7 cellular contexts compared by ENCODE assay signal in genomic region chr6:30883743-30884520, GRCh38. TPM values are rescaled to one million over a fixed set of nuclear protein-coding genes. Genes with fewer than 3 reads are reported as not detected.
A peak's percentile ranks its signal among the peaks of the same experiment; 100 is the strongest.
DNase-seq lines count a peak whose midpoint lies in the region; ATAC-seq, FAIRE-seq and TF ChIP-seq lines count a peak whose summit lies in the region.

DDR1 (plus strand) TSS chr6:30884519; CDS start chr6:30888730, 4,211 bp downstream.

- ATAC-seq in activated CD4-positive, alpha-beta T cell treated with anti-CD3 and anti-CD28 coated beads for 36 hours = peak; percentile 68

- intact Hi-C loops in activated CD4-positive, alpha-beta T cell treated with anti-CD3 and anti-CD28 coated beads for 36 hours (cut with DNase I, micrococcal nuclease) = loop anchor here in 1 of 2 experiments (2.0 kb wide), 1 partner anchor 55 kb away; no protein-coding TSS in a partner anchor

- TF ChIP-seq POLR2A in GM12892 (IDR thresholded peaks at IDR 0.05; ENCODE audit: low read depth, low read length) = no peak

- CTCF ChIA-PET in activated CD4-positive, alpha-beta T cell treated with anti-CD3 and anti-CD28 coated beads for 36 hours (lab: Charles Lee) = interaction anchor here (0.9 to 2.3 kb wide), 4 partner anchors 56 to 153 kb away, joined by 3 to 10 read pairs (median 6); no protein-coding TSS in a partner anchor

- POLR2A ChIA-PET in activated CD4-positive, alpha-beta T cell treated with anti-CD3 and anti-CD28 coated beads for 36 hours (lab: Charles Lee) = interaction anchor here (0.6 kb wide), 1 partner anchor 140 kb away, joined by 3 read pairs; no protein-coding TSS in a partner anchor

- H3K4me1 Mint-ChIP-seq in activated CD4-positive, alpha-beta T cell treated with anti-CD3 and anti-CD28 coated beads for 36 hours = peaks cover 30% of the 10 kb centered on the region

- H3K4me3 ChIP-seq in coronary artery = peak within 1 kb of the TSS; percentile 94

- DNase-seq in GM12892 (ENCODE audit: insufficient read length) (peak; percentile 78), NCI-H146 (lab: John Stamatoyannopoulos, UW) (peak; percentile 80), coronary artery (ENCODE audit: low spot score) (peak; percentile 82), SKM-1 (lab: John Stamatoyannopoulos, UW; ENCODE audit: unreplicated experiment) (no peak)
- DNase-seq in activated CD4-positive, alpha-beta T cell treated with anti-CD3 and anti-CD28 coated beads for 36 hours = peak; percentile 67
- DNase-seq in stimulated activated CD4-positive, alpha-beta T cell treated with anti-CD3 and anti-CD28 coated beads, Interleukin-15, amount 100 ng/mL, for 24 hours = peak; percentile 72

- H3K27me3 ChIP-seq in layer of hippocampus (ENCODE audit: control insufficient read depth, insufficient read depth, low read length) = no peaks in the 10 kb centered on the region

- no peaks in the 10 kb centered on the region for H3K9me3 Mint-ChIP-seq in activated CD4-positive, alpha-beta T cell treated with anti-CD3 and anti-CD28 coated beads for 36 hours (ENCODE audit: low read depth)

- FAIRE-seq in GM12892 (lab: Jason Lieb, UNC) = peak; percentile 64

- TF ChIP-seq CTCF in coronary artery (IDR thresholded peaks at IDR 0.05) = no peak

- peak within 1 kb of the TSS; percentile 71 for H3K4me3 Mint-ChIP-seq in activated CD4-positive, alpha-beta T cell treated with anti-CD3 and anti-CD28 coated beads for 36 hours

- H3K27ac ChIP-seq in coronary artery (peak within 1 kb of the TSS; percentile 91 to 93), layer of hippocampus (ENCODE audit: low read depth, low read length) (peak within 1 kb of the TSS; percentile 92)

- no peaks in the 10 kb centered on the region for H3K27me3 Mint-ChIP-seq in activated CD4-positive, alpha-beta T cell treated with anti-CD3 and anti-CD28 coated beads for 36 hours

- peak within 1 kb of the TSS; percentile 73 for H3K27ac Mint-ChIP-seq in activated CD4-positive, alpha-beta T cell treated with anti-CD3 and anti-CD28 coated beads for 36 hours

- no peaks in the 10 kb centered on the region for H3K36me3 Mint-ChIP-seq in activated CD4-positive, alpha-beta T cell treated with anti-CD3 and anti-CD28 coated beads for 36 hours (ENCODE audit: low read depth)

RNA-seq across cellular contexts. Expression of gene DDR1, which starts in this region (rescaled TPM):
- 7.2 TPM for polyA plus RNA-seq in GM12892 (2012; ENCODE audit: missing spikeins)
- total RNA-seq in activated CD4-positive, alpha-beta T cell treated with anti-CD3 and anti-CD28 coated beads for 36 hours = 10 to 100 TPM in 1 of 2 experiments, 1 to 10 TPM in 1; 9.5 to 12.6 TPM
